ENCODE assay signal across 9 cellular contexts in genomic region chr19:44808463-44809371, GRCh38. TPM values are rescaled to one million over a fixed set of nuclear protein-coding genes. Genes with fewer than 3 reads are reported as not detected.
A peak's percentile ranks its signal among the peaks of the same experiment; 100 is the strongest.
DNase-seq lines count a peak whose midpoint lies in the region; ATAC-seq and TF ChIP-seq lines count a peak whose summit lies in the region.
"Had no signal": no experiment of that assay in that cellular context is flagged by ENCODE, and none has a peak within 500 bp of the region (broad histone marks: within the 10 kb centered on the region; RNA-seq: fewer than 3 reads in every experiment).

Gene BCAM (plus strand): TSS chr19:44809103. CDS start chr19:44809125, 22 bp downstream.

- H3K27ac Mint-ChIP-seq in stimulated activated effector memory CD8-positive, alpha-beta T cell treated with anti-CD3 and anti-CD28 coated beads, Interleukin-12 subunit alpha, Interleukin-12 subunit beta, amount 100 ng/mL, for 72 hours, result no peak within 1 kb of the TSS
- H3K27ac Mint-ChIP-seq: stimulated activated naive CD8-positive, alpha-beta T cell treated with anti-CD3 and anti-CD28 coated beads, Interleukin-15, Interleukin-2, amounts not matched to agents 100 ng/mL and 50 ng/mL, for 24 hours had no signal

- H3K4me3 Mint-ChIP-seq in stimulated activated effector memory CD8-positive, alpha-beta T cell treated with anti-CD3 and anti-CD28 coated beads, Interleukin-12 subunit alpha, Interleukin-12 subunit beta, amount 100 ng/mL, for 72 hours, result no peak within 1 kb of the TSS
- H3K4me3 Mint-ChIP-seq: stimulated activated naive CD8-positive, alpha-beta T cell treated with anti-CD3 and anti-CD28 coated beads, Interleukin-15, Interleukin-2, amounts not matched to agents 100 ng/mL and 50 ng/mL, for 24 hours had no signal

- peak; percentile 19 for ATAC-seq in stimulated activated effector memory CD8-positive, alpha-beta T cell treated with anti-CD3 and anti-CD28 coated beads, Interleukin-12 subunit alpha, Interleukin-12 subunit beta, amount 100 ng/mL, for 72 hours
- ATAC-seq in GM19467 (IDR thresholded peaks at IDR 0.05; ENCODE audit: unreplicated experiment) (no peak), HG03175 (IDR thresholded peaks at IDR 0.05; ENCODE audit: unreplicated experiment) (no peak)

- CTCF ChIA-PET in GM10248 (lab: Yijun Ruan, JAX), result interaction anchor here (1.0 to 2.2 kb wide), 8 partner anchors 9 to 154 kb away, joined by 3 to 10 read pairs (median 4); no protein-coding TSS in a partner anchor

- H3K9me3 Mint-ChIP-seq in stimulated activated effector memory CD8-positive, alpha-beta T cell treated with anti-CD3 and anti-CD28 coated beads, Interleukin-12 subunit alpha, Interleukin-12 subunit beta, amount 100 ng/mL, for 72 hours, result no peaks in the 10 kb centered on the region
- H3K9me3 Mint-ChIP-seq: stimulated activated naive CD8-positive, alpha-beta T cell treated with anti-CD3 and anti-CD28 coated beads, Interleukin-15, Interleukin-2, amounts not matched to agents 100 ng/mL and 50 ng/mL, for 24 hours had no signal

- H3K27me3 ChIP-seq in NT2/D1 (ENCODE audit: insufficient read depth, insufficient read length), result peaks cover 13% of the 10 kb centered on the region
- H3K27me3 ChIP-seq in layer of hippocampus (ENCODE audit: control insufficient read depth, insufficient read depth, low read length), result no peaks in the 10 kb centered on the region

- no peaks in the 10 kb centered on the region for H3K9me3 ChIP-seq in NT2/D1 (ENCODE audit: insufficient read depth, low read length)

- peaks cover under 1% of the 10 kb centered on the region for H3K36me3 Mint-ChIP-seq in stimulated activated effector memory CD8-positive, alpha-beta T cell treated with anti-CD3 and anti-CD28 coated beads, Interleukin-12 subunit alpha, Interleukin-12 subunit beta, amount 100 ng/mL, for 72 hours

- H3K9ac ChIP-seq in NT2/D1 (ENCODE audit: insufficient read length, low read depth), result peak within 1 kb of the TSS; percentile 82

- DNase-seq in GM10248 (ENCODE audit: extremely low spot score), result peak; percentile 57
- no peak for DNase-seq in NT2/D1 (ENCODE audit: low read depth, low spot score)
- DNase-seq in dermis microvascular lymphatic vessel endothelial cell (ENCODE audit: low read depth in 2 of 2), result peak in 1 of 2 donors; percentile 71
- no peak for DNase-seq in stimulated activated effector memory CD8-positive, alpha-beta T cell treated with anti-CD3 and anti-CD28 coated beads, Interleukin-12 subunit alpha, Interleukin-12 subunit beta, amount 100 ng/mL, for 72 hours (ENCODE audit: low spot score in 2 of 2)
- no peak for DNase-seq in NCI-H1694 treated with DMSO at 0.1 percent for 48 hours (lab: John Stamatoyannopoulos, UW)

- peaks cover 11% of the 10 kb centered on the region for H3K36me3 ChIP-seq in NT2/D1 (ENCODE audit: insufficient read depth, insufficient read length, low read length)

- POLR2A ChIA-PET in GM10248 (lab: Yijun Ruan, JAX), result no interaction called here

- H3K4me3 ChIP-seq in NT2/D1 (ENCODE audit: insufficient read length, low read depth), result peak within 1 kb of the TSS; percentile 64

- H3K4me1 ChIP-seq in NT2/D1 (ENCODE audit: insufficient read depth, insufficient read length), result peaks cover 11% of the 10 kb centered on the region

- H3K4me1 Mint-ChIP-seq in stimulated activated effector memory CD8-positive, alpha-beta T cell treated with anti-CD3 and anti-CD28 coated beads, Interleukin-12 subunit alpha, Interleukin-12 subunit beta, amount 100 ng/mL, for 72 hours, result peaks cover 4% of the 10 kb centered on the region

- H3K27ac ChIP-seq in layer of hippocampus (ENCODE audit: low read depth, low read length), result peak within 1 kb of the TSS; percentile 52

- no peak for TF ChIP-seq CTCF in GM10248 (IDR thresholded peaks at IDR 0.05; ENCODE audit: control extremely low read depth, extremely low read depth, low read depth, missing control alignments)

RNA-seq across cellular contexts. Expression of gene BCAM, which starts in this region (rescaled TPM):
- total RNA-seq in dermis microvascular lymphatic vessel endothelial cell, result 14.9 and 40.6 TPM in 2 replicates
